1 cellular context compared by ENCODE assay signal in the genomic region with DNA sequence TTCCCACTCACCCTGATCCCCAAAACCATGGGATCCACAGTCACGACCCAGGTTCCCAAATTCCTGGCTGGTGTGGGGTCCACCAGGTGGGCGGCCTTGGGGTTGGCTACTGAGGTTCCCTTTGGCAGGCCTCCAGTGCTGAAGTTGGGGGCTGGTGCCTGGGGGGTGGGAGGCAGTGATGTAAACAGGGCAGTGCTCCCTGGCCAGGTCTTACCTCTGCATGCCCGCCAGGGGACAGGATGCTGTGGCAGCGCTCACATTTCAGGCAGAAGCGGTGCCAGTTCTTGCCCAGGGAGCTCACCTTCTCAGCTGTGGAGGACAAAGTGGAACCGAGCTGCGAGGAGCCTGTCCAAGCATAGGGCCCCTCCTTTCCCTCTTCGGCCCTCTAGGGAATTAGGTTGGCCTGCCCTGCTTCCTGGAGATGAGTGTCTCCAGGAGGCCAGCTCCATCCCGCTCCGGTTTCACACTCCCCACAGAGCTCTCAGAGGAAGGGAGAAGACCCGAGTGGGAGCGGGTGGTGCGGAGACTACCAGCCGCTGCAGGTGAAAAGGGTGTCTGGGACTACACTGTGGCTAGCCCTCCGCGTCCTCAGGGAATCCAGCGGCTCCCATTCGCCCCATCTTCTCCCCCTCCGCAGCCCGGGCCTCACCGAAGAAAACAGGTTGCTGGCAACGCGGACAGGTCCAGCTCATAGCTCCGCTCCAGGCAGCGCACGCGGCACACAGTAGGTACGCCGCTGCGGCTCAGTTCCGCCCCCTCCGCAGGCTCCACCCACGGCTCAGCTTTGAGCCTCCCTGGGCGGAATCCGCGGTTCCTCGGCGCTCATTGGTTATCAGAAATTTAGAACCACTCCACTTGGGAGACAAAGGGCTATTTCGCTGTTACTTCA.
A peak's percentile ranks its signal among the peaks of the same experiment; 100 is the strongest.
TF ChIP-seq lines count a peak whose summit lies in the region.

A gene with protein sequence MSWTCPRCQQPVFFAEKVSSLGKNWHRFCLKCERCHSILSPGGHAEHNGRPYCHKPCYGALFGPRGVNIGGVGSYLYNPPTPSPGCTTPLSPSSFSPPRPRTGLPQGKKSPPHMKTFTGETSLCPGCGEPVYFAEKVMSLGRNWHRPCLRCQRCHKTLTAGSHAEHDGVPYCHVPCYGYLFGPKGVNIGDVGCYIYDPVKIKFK (minus strand): TSS at position 726 of the 889 bp plus-strand sequence. CDS start 34 bp downstream, at position 692.

TF ChIP-seq in HepG2, 621 proteins besides CTCF, POLR2A, EP300 and RAD21 (continued from another document and continues in another):
- TF ChIP-seq, protein P1, sequence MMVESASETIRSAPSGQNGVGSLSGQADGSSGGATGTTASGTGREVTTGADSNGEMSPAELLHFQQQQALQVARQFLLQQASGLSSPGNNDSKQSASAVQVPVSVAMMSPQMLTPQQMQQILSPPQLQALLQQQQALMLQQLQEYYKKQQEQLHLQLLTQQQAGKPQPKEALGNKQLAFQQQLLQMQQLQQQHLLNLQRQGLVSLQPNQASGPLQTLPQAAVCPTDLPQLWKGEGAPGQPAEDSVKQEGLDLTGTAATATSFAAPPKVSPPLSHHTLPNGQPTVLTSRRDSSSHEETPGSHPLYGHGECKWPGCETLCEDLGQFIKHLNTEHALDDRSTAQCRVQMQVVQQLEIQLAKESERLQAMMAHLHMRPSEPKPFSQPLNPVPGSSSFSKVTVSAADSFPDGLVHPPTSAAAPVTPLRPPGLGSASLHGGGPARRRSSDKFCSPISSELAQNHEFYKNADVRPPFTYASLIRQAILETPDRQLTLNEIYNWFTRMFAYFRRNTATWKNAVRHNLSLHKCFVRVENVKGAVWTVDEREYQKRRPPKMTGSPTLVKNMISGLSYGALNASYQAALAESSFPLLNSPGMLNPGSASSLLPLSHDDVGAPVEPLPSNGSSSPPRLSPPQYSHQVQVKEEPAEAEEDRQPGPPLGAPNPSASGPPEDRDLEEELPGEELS (CRISPR knock-in tag; IDR thresholded peaks at IDR 0.05) = no peak
- TF ChIP-seq ZNF224 (CRISPR knock-in tag; IDR thresholded peaks at IDR 0.05) = 0 out of 2 replicates have a peak, but pooled peaks have one; percentile 71
- TF ChIP-seq BCL6 (CRISPR knock-in tag; IDR thresholded peaks at IDR 0.05) = 0 out of 2 replicates have a peak, but pooled peaks have one; percentile 19
- peak; percentile 52 for TF ChIP-seq TEAD3 (CRISPR knock-in tag; optimal IDR thresholded peaks at IDR 0.05; ENCODE audit: borderline replicate concordance)
- TF ChIP-seq SAP130 (CRISPR knock-in tag; IDR thresholded peaks at IDR 0.05; ENCODE audit: low read depth) = peak; percentile 53; the same call in 1 of the 2 replicates
- TF ChIP-seq SNAPC4 (CRISPR knock-in tag; IDR thresholded peaks at IDR 0.05) = 0 out of 2 replicates have a peak, but pooled peaks have one; percentile 53
- peak; percentile 67; the same call in 1 of the 2 replicates for TF ChIP-seq GABPB1 (CRISPR knock-in tag; IDR thresholded peaks at IDR 0.05)
- no peak for TF ChIP-seq IRX3 (CRISPR knock-in tag; IDR thresholded peaks at IDR 0.05; ENCODE audit: borderline replicate concordance, low read depth)
- TF ChIP-seq ZSCAN22 (CRISPR knock-in tag; IDR thresholded peaks at IDR 0.05) = no peak
- TF ChIP-seq ZNF644 (CRISPR knock-in tag; IDR thresholded peaks at IDR 0.05; ENCODE audit: low read depth) = 0 out of 2 replicates have a peak, but pooled peaks have one; percentile 32
- peak; percentile 51; the same call in 1 of the 2 replicates for TF ChIP-seq ZNF761 (CRISPR knock-in tag; conservative IDR thresholded peaks at IDR 0.05)
- 0 out of 2 replicates have a peak, but pooled peaks have one; percentile 28 for TF ChIP-seq ZSCAN20 (CRISPR knock-in tag; IDR thresholded peaks at IDR 0.05; ENCODE audit: borderline replicate concordance)
- peak; percentile 93 for TF ChIP-seq ZMYM2 (CRISPR knock-in tag; IDR thresholded peaks at IDR 0.05)
- no peak for TF ChIP-seq ZNF670 (CRISPR knock-in tag; IDR thresholded peaks at IDR 0.05; ENCODE audit: borderline replicate concordance)
- TF ChIP-seq ZNF138 (CRISPR knock-in tag; IDR thresholded peaks at IDR 0.05; ENCODE audit: low read depth) = peak; percentile 36; the same call in 1 of the 2 replicates
- TF ChIP-seq IKZF4 (CRISPR knock-in tag; IDR thresholded peaks at IDR 0.05; ENCODE audit: borderline replicate concordance, low read depth, not compliant biosample characterization) = peak; percentile 92
- TF ChIP-seq ZNF512 (CRISPR knock-in tag; IDR thresholded peaks at IDR 0.05) = no peak
- no peak for TF ChIP-seq MED8 (CRISPR knock-in tag; IDR thresholded peaks at IDR 0.05; ENCODE audit: insufficient replicate concordance)
- TF ChIP-seq, protein P2, sequence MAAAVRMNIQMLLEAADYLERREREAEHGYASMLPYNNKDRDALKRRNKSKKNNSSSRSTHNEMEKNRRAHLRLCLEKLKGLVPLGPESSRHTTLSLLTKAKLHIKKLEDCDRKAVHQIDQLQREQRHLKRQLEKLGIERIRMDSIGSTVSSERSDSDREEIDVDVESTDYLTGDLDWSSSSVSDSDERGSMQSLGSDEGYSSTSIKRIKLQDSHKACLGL (CRISPR knock-in tag; IDR thresholded peaks at IDR 0.05) = peak; percentile 23; the same call in 1 of the 2 replicates
- TF ChIP-seq U2AF2 (IDR thresholded peaks at IDR 0.05; ENCODE audit: low read depth, low read length) = no peak
- TF ChIP-seq FIP1L1 (IDR thresholded peaks at IDR 0.05; ENCODE audit: borderline replicate concordance, insufficient read depth, low read depth, low read length) = no peak
- no peak for TF ChIP-seq ZNF235 (CRISPR knock-in tag; IDR thresholded peaks at IDR 0.05; ENCODE audit: borderline replicate concordance)
- no peak for TF ChIP-seq KLF12 (CRISPR knock-in tag; IDR thresholded peaks at IDR 0.05; ENCODE audit: borderline replicate concordance)
- TF ChIP-seq PLSCR1 (CRISPR knock-in tag; IDR thresholded peaks at IDR 0.05; ENCODE audit: borderline replicate concordance) = no peak
- no peak for TF ChIP-seq CREB1 (IDR thresholded peaks at IDR 0.05)
- no peak for TF ChIP-seq CREB1 (CRISPR knock-in tag; IDR thresholded peaks at IDR 0.05)
- TF ChIP-seq ZNF878 (CRISPR knock-in tag; IDR thresholded peaks at IDR 0.05) = no peak
- TF ChIP-seq, protein P3, sequence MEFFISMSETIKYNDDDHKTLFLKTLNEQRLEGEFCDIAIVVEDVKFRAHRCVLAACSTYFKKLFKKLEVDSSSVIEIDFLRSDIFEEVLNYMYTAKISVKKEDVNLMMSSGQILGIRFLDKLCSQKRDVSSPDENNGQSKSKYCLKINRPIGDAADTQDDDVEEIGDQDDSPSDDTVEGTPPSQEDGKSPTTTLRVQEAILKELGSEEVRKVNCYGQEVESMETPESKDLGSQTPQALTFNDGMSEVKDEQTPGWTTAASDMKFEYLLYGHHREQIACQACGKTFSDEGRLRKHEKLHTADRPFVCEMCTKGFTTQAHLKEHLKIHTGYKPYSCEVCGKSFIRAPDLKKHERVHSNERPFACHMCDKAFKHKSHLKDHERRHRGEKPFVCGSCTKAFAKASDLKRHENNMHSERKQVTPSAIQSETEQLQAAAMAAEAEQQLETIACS (CRISPR knock-in tag; IDR thresholded peaks at IDR 0.05) = no peak
- TF ChIP-seq ZNF530 (CRISPR knock-in tag; IDR thresholded peaks at IDR 0.05; ENCODE audit: low read depth) = no peak
- TF ChIP-seq CCDC6 (CRISPR knock-in tag; IDR thresholded peaks at IDR 0.05) = no peak; the same call in 1 of the 2 replicates
- TF ChIP-seq ZSCAN5A (CRISPR knock-in tag; IDR thresholded peaks at IDR 0.05; ENCODE audit: borderline replicate concordance) = no peak
- no peak for TF ChIP-seq ZNF143 (CRISPR knock-in tag; IDR thresholded peaks at IDR 0.05)
- TF ChIP-seq ZFP82 (CRISPR knock-in tag; IDR thresholded peaks at IDR 0.05; ENCODE audit: borderline replicate concordance) = no peak
- TF ChIP-seq ZBTB38 (CRISPR knock-in tag; IDR thresholded peaks at IDR 0.05) = peak; percentile 90
- no peak for TF ChIP-seq AGO2 (optimal IDR thresholded peaks at IDR 0.05; ENCODE audit: low read depth, low read length)
- TF ChIP-seq ZBTB10 (CRISPR knock-in tag; IDR thresholded peaks at IDR 0.05; ENCODE audit: borderline replicate concordance) = no peak
- peak; percentile 48; the same call in 1 of the 2 replicates for TF ChIP-seq POLR2AphosphoS5 (IDR thresholded peaks at IDR 0.05; ENCODE audit: low read depth, low read length)
- TF ChIP-seq, protein P4, sequence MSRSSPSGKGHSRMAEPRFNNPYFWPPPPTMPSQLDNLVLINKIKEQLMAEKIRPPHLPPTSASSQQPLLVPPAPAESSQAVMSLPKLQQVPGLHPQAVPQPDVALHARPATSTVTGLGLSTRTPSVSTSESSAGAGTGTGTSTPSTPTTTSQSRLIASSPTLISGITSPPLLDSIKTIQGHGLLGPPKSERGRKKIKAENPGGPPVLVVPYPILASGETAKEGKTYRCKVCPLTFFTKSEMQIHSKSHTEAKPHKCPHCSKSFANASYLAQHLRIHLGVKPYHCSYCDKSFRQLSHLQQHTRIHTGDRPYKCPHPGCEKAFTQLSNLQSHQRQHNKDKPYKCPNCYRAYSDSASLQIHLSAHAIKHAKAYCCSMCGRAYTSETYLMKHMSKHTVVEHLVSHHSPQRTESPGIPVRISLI (CRISPR knock-in tag; IDR thresholded peaks at IDR 0.05; ENCODE audit: borderline replicate concordance) = peak; percentile 35; the same call in 1 of the 2 replicates
- peak; percentile 69 for TF ChIP-seq ZNF883 (CRISPR knock-in tag; IDR thresholded peaks at IDR 0.05; ENCODE audit: not compliant biosample characterization)
